ENCODE assay signal across 8 cellular contexts in the genomic region with DNA sequence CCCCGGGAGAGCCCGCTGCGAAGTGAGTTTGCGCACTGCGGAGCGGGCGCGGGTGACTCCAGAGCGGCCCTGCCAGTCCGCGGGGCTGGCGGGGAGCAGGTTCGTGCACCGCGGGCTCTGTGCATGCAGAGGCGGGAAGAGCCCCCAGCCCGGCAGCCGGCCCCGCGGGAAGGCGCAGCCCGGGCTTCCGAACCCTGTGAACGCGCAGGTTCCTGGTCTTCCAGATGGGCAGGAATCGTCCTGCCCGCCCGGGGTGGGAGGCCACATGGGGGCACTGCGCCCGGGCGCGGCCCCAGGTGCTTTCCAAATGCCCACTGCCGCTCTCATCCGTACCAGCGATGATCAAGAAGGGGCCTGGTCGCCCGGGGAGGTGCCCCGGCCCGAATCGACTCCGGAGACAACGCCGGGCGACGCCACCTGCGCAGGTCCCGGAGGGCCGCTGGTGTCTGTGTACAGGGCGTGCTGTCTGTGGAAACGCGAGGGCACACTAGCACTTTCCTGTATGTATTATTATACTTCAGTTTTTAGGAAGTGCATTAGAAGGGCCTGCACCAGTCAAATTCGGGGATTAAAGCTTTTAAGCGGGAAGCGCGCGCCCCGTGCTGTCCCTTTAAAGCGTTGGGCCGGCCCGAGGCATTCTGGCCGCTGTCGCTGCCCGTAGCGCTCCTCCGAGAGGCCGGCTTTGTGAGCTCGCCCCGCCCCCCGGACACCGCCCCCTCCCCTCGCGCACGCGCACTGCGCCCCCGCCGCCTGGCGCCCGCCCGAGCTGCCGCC. TPM values are rescaled to one million over a fixed set of nuclear protein-coding genes. Genes with fewer than 3 reads are reported as not detected.
DNase-seq lines count a peak whose midpoint lies in the region; ATAC-seq and TF ChIP-seq lines count a peak whose summit lies in the region.

A gene (plus strand): TSS at position 740 of the 774 bp plus-strand sequence. CDS start 3,796 bp downstream, outside the sequence.

- H3K27ac ChIP-seq in Karpas-422 (ENCODE audit: low read length): peak within 1 kb of the TSS; percentile 82

- peaks cover 31 to 52% of the 10 kb centered on the region in 2 donors for H3K4me1 Mint-ChIP-seq in natural killer cell
- peaks cover 28 to 52% of the 10 kb centered on the region in 2 donors for H3K4me1 Mint-ChIP-seq in stimulated activated naive B cell treated with anti-CD40 and anti-IgM and Interleukin-4, amounts not matched to agents 10 μg/mL and 1 μg/mL and 100 μg/mL, for 72 hours

- H3K27me3 Mint-ChIP-seq in natural killer cell (ENCODE audit: low read depth in 2 of 2): no peaks in the 10 kb centered on the region
- H3K27me3 Mint-ChIP-seq in stimulated activated naive B cell treated with anti-CD40 and anti-IgM and Interleukin-4, amounts not matched to agents 10 μg/mL and 1 μg/mL and 100 μg/mL, for 72 hours: no peaks in the 10 kb centered on the region

- peaks cover 39% of the 10 kb centered on the region for H3K4me1 ChIP-seq in Karpas-422 (ENCODE audit: low read length)

- peaks cover 38% of the 10 kb centered on the region for H4K20me1 ChIP-seq in Karpas-422 (ENCODE audit: insufficient read depth, low read depth, low read length)

- H3K9me3 ChIP-seq in Karpas-422 (ENCODE audit: low read length): no peaks in the 10 kb centered on the region

- H3K4me2 ChIP-seq in Karpas-422 (ENCODE audit: low read depth, low read length, poor library complexity, severe bottlenecking): peak within 1 kb of the TSS; percentile 86

- TF ChIP-seq CTCF in natural killer cell (IDR thresholded peaks at IDR 0.05): peak; percentile 24

- H3K9me2 ChIP-seq in Karpas-422 (replicated peaks; ENCODE audit: insufficient read depth, low read length): no peaks in the 10 kb centered on the region

- peak within 1 kb of the TSS; percentile 97 for H3K4me3 ChIP-seq in Karpas-422 (ENCODE audit: low read length)

- H3K36me3 ChIP-seq in Karpas-422 (ENCODE audit: insufficient read depth, low read length): peaks cover 6% of the 10 kb centered on the region; the same call in 1 of the 2 replicates

- H3K9ac ChIP-seq in Karpas-422 (ENCODE audit: low read length): peak within 1 kb of the TSS; percentile 97

- peaks cover 42% of the 10 kb centered on the region for H3K79me2 ChIP-seq in Karpas-422 (ENCODE audit: low read length)

- H2AFZ ChIP-seq in Karpas-422 (ENCODE audit: low read length): peak within 1 kb of the TSS; percentile 85

- DNase-seq in DMS153 treated with DMSO at 0.1 percent for 48 hours (lab: John Stamatoyannopoulos, UW; ENCODE audit: unreplicated experiment) (peak; percentile 84), Karpas-422 (peak; percentile 97), SHP77 (lab: John Stamatoyannopoulos, UW) (peak; percentile 69 to 84), fibroblast of peridontal ligament (ENCODE audit: extremely low read depth) (peak; percentile 85), natural killer cell (peak; percentile 89)
- DNase-seq in activated T-helper 9 cell treated with anti-CD3 and anti-CD28 coated beads, Interleukin-2, amount 50 U/mL, for 16 hours (ENCODE audit: low read depth): peak; percentile 87
- peak; percentile 82 for DNase-seq in stimulated activated naive B cell treated with anti-CD40 and anti-IgM and Interleukin-4, amounts not matched to agents 10 μg/mL and 1 μg/mL and 100 μg/mL, for 72 hours

- peak within 1 kb of the TSS; percentile 93 for H3K4me3 Mint-ChIP-seq in natural killer cell
- peak within 1 kb of the TSS; percentile 94 to 96 for H3K4me3 Mint-ChIP-seq in stimulated activated naive B cell treated with anti-CD40 and anti-IgM and Interleukin-4, amounts not matched to agents 10 μg/mL and 1 μg/mL and 100 μg/mL, for 72 hours

- intact Hi-C loops in natural killer cell (cut with micrococcal nuclease): loop anchor here (1.0 kb wide), 1 partner anchor 29 kb away; a partner anchor contains a TSS

- no peaks in the 10 kb centered on the region for H3K27me3 ChIP-seq in Karpas-422 (ENCODE audit: low read length)

- no peaks in the 10 kb centered on the region for H3K36me3 Mint-ChIP-seq in natural killer cell
- peaks cover 14 to 25% of the 10 kb centered on the region in 2 donors for H3K36me3 Mint-ChIP-seq in stimulated activated naive B cell treated with anti-CD40 and anti-IgM and Interleukin-4, amounts not matched to agents 10 μg/mL and 1 μg/mL and 100 μg/mL, for 72 hours

- H3K9me3 Mint-ChIP-seq in natural killer cell: no peaks in the 10 kb centered on the region
- H3K9me3 Mint-ChIP-seq in stimulated activated naive B cell treated with anti-CD40 and anti-IgM and Interleukin-4, amounts not matched to agents 10 μg/mL and 1 μg/mL and 100 μg/mL, for 72 hours: no peaks in the 10 kb centered on the region

- ATAC-seq in GM21717 (IDR thresholded peaks at IDR 0.05; ENCODE audit: unreplicated experiment) (peak; percentile 42), natural killer cell (peak; percentile 91 to 96 (median 93))
- peak; percentile 79 to 83 for ATAC-seq in stimulated activated naive B cell treated with anti-CD40 and anti-IgM and Interleukin-4, amounts not matched to agents 10 μg/mL and 1 μg/mL and 100 μg/mL, for 72 hours (replicated peaks)

- H3K27ac Mint-ChIP-seq in natural killer cell: peak within 1 kb of the TSS; percentile 75 to 89
- H3K27ac Mint-ChIP-seq in stimulated activated naive B cell treated with anti-CD40 and anti-IgM and Interleukin-4, amounts not matched to agents 10 μg/mL and 1 μg/mL and 100 μg/mL, for 72 hours: peak within 1 kb of the TSS; percentile 96

RNA-seq across cellular contexts. Expression of the gene that starts here (rescaled TPM):
- total RNA-seq in Karpas-422 (2014; rRNA removed; shearing (Covaris generic); ENCODE audit: low replicate concordance): 19.6 and 26.6 TPM in 2 replicates
- 10 to 100 TPM; 12.9 to 18.6 (median 15.9) TPM for total RNA-seq in natural killer cell

Comparison
In these comparisons a context has a peak if more than half of its experiments do, and no peak if none do; other contexts are left out.
1. Peak in every context shown above with its lines: DNase-seq, ATAC-seq, H3K4me3 ChIP-seq and H3K27ac ChIP-seq.
2. ATAC-seq: peak in every context shown above with its lines; median percentile 93 in natural killer cell; 81 in stimulated activated naive B cell treated with anti-CD40 and anti-IgM and Interleukin-4, amounts not matched to agents 10 μg/mL and 1 μg/mL and 100 μg/mL, for 72 hours; 42 in GM21717.